In genomic region chr9:134323741-134324358, GRCh38 we compare ENCODE assay signal across 1 cellular context.
TF ChIP-seq lines count a peak whose summit lies in the region.

No MANE protein-coding gene starts in this region.

TF ChIP-seq in HepG2, 621 proteins besides CTCF, POLR2A, EP300 and RAD21 (continued from another document and continues in another):
- TF ChIP-seq THRA (CRISPR knock-in tag; IDR thresholded peaks at IDR 0.05; ENCODE audit: borderline replicate concordance) (0 out of 2 replicates have a peak, but pooled peaks have one; percentile 16), IRX3 (CRISPR knock-in tag; IDR thresholded peaks at IDR 0.05; ENCODE audit: borderline replicate concordance, low read depth) (no peak), ZNF678 (CRISPR knock-in tag; IDR thresholded peaks at IDR 0.05) (peak; percentile 88; the same call in 1 of the 2 replicates), KLF12 (CRISPR knock-in tag; IDR thresholded peaks at IDR 0.05; ENCODE audit: borderline replicate concordance) (peak; percentile 90; the same call in 1 of the 2 replicates), ZNF564 (CRISPR knock-in tag; IDR thresholded peaks at IDR 0.05) (peak; percentile 86), GLI4 (CRISPR knock-in tag; IDR thresholded peaks at IDR 0.05; ENCODE audit: borderline replicate concordance) (peak; percentile 82; the same call in 1 of the 2 replicates), MXI1 (IDR thresholded peaks at IDR 0.05; ENCODE audit: borderline replicate concordance, low read depth, low read length) (peak; percentile 77; the same call in 1 of the 3 replicates), PRMT3 (CRISPR knock-in tag; IDR thresholded peaks at IDR 0.05; ENCODE audit: borderline replicate concordance, low read depth) (peak; percentile 90), HDAC6 (IDR thresholded peaks at IDR 0.05; ENCODE audit: low read depth, low read length) (no peak), ZBTB42 (CRISPR knock-in tag; IDR thresholded peaks at IDR 0.05) (peak; percentile 55; the same call in 1 of the 2 replicates), ZBTB7B (CRISPR knock-in tag; IDR thresholded peaks at IDR 0.05) (no peak), ZBTB2 (CRISPR knock-in tag; IDR thresholded peaks at IDR 0.05; ENCODE audit: low read depth) (peak; percentile 59; the same call in 1 of the 2 replicates), POLR2G (IDR thresholded peaks at IDR 0.05; ENCODE audit: low read depth, low read length) (no peak), TGIF2 (CRISPR knock-in tag; IDR thresholded peaks at IDR 0.05) (peak; percentile 81), RELA (CRISPR knock-in tag; IDR thresholded peaks at IDR 0.05) (no peak), ZNF160 (CRISPR knock-in tag; IDR thresholded peaks at IDR 0.05) (peak; percentile 69; the same call in 1 of the 2 replicates), TCF12 (IDR thresholded peaks at IDR 0.05) (no peak), TCF12 (CRISPR knock-in tag; IDR thresholded peaks at IDR 0.05) (no peak), POGK (CRISPR knock-in tag; conservative IDR thresholded peaks at IDR 0.05) (peak; percentile 84; the same call in 1 of the 2 replicates), FIP1L1 (IDR thresholded peaks at IDR 0.05; ENCODE audit: borderline replicate concordance, insufficient read depth, low read depth, low read length) (no peak), LCORL (IDR thresholded peaks at IDR 0.05) (no peak), LCORL (CRISPR knock-in tag; IDR thresholded peaks at IDR 0.05) (peak; percentile 87), HNF1A (IDR thresholded peaks at IDR 0.05; ENCODE audit: low read depth) (no peak), HNF1A (CRISPR knock-in tag; IDR thresholded peaks at IDR 0.05; ENCODE audit: borderline replicate concordance) (peak; percentile 30; the same call in 1 of the 2 replicates), RXRA (CRISPR knock-in tag; IDR thresholded peaks at IDR 0.05) (peak; percentile 24; the same call in 1 of the 2 replicates), TEAD3 (CRISPR knock-in tag; optimal IDR thresholded peaks at IDR 0.05; ENCODE audit: borderline replicate concordance) (peak; percentile 27), ZFAT (CRISPR knock-in tag; conservative IDR thresholded peaks at IDR 0.05) (0 out of 2 replicates have a peak, but pooled peaks have one; percentile 44), ATF7-NPFF (CRISPR knock-in tag; IDR thresholded peaks at IDR 0.05; ENCODE audit: low read depth) (peak; percentile 87), KDM5A (IDR thresholded peaks at IDR 0.05; ENCODE audit: borderline replicate concordance, low read length) (no peak), NFRKB (IDR thresholded peaks at IDR 0.05) (no peak), ZNF232 (CRISPR knock-in tag; IDR thresholded peaks at IDR 0.05; ENCODE audit: borderline replicate concordance) (peak; percentile 93), ZNF761 (CRISPR knock-in tag; conservative IDR thresholded peaks at IDR 0.05) (no peak), ETS1 (CRISPR knock-in tag; IDR thresholded peaks at IDR 0.05) (peak; percentile 85), RBFOX2 (IDR thresholded peaks at IDR 0.05; ENCODE audit: low read depth, low read length) (no peak), CSRNP1 (CRISPR knock-in tag; IDR thresholded peaks at IDR 0.05) (peak; percentile 85), SRSF4 (IDR thresholded peaks at IDR 0.05; ENCODE audit: low read depth, low read length, poor library complexity, severe bottlenecking) (no peak), MTF2 (CRISPR knock-in tag; IDR thresholded peaks at IDR 0.05; ENCODE audit: borderline replicate concordance) (no peak), NFE2L1 (CRISPR knock-in tag; IDR thresholded peaks at IDR 0.05; ENCODE audit: borderline replicate concordance) (no peak), FOXM1 (CRISPR knock-in tag; IDR thresholded peaks at IDR 0.05) (0 out of 2 replicates have a peak, but pooled peaks have one; percentile 16), NFAT5 (CRISPR knock-in tag; IDR thresholded peaks at IDR 0.05) (peak; percentile 83; the same call in 1 of the 2 replicates), ZBTB49 (CRISPR knock-in tag; IDR thresholded peaks at IDR 0.05; ENCODE audit: borderline replicate concordance) (no peak), ZNF7 (CRISPR knock-in tag; IDR thresholded peaks at IDR 0.05) (no peak), ZNF850 (CRISPR knock-in tag; conservative IDR thresholded peaks at IDR 0.05) (no peak), GPN1 (CRISPR knock-in tag; IDR thresholded peaks at IDR 0.05; ENCODE audit: borderline replicate concordance) (no peak), KDM4B (CRISPR knock-in tag; IDR thresholded peaks at IDR 0.05) (no peak), SALL1 (CRISPR knock-in tag; IDR thresholded peaks at IDR 0.05) (peak; percentile 91)
